ENCODE assay signal across 13 cellular contexts in the genomic region with DNA sequence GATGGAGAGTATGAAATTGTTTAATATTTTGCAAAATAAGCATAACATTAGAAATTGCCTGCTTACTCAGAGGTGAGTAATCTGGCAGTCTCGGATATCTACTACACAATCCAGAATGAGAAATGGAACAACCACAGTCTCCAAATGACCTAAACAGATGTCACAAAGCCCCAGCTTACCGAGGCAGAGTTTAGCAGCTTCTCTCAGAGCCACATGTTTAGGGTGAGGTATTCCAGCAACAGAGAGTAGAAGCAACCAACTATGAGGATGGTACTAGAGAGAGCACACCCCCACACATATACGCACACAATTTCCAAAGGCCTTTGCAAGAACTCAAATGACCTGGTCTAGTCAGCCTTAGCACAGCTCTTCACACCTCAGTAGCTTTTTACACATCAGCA.
DNase-seq lines count a peak whose midpoint lies in the region; ATAC-seq, FAIRE-seq and TF ChIP-seq lines count a peak whose summit lies in the region.
"Had no signal": no experiment of that assay in that cellular context is flagged by ENCODE, and none has a peak within 500 bp of the region (broad histone marks: within the 10 kb centered on the region; RNA-seq: fewer than 3 reads in every experiment).

No MANE protein-coding gene starts in this region.

- no peak for TF ChIP-seq RAD21 in GM12878 (IDR thresholded peaks at IDR 0.05; ENCODE audit: insufficient read depth, low read depth, low read length)

- no peak for TF ChIP-seq EP300 in GM12878 (IDR thresholded peaks at IDR 0.05; ENCODE audit: borderline replicate concordance in 1 of 2, control insufficient read depth in 1 of 2, low read depth in 2 of 2, low read length in 2 of 2)

- H4K20me1 ChIP-seq in GM12878 (ENCODE audit: control insufficient read depth, insufficient read depth): no peaks in the 10 kb centered on the region

- CTCF ChIA-PET in GM12878 (lab: Yijun Ruan, JAX): no interaction called here

- WGBS in GM12878 (ENCODE audit: insufficient coverage, insufficient replicate concordance, low lambda C conversion rate, missing lambda C conversion rate): 31% methylated on average over 3 of the region's 3 CpGs

- SMC1A ChIA-PET in GM12878 (lab: Charles Lee; ENCODE audit: uncharacterized antibody, unreplicated experiment): interaction anchor here (1.0 to 5.0 kb wide), 11 partner anchors 8 to 133 kb away, joined by 3 to 31 read pairs (median 5); no protein-coding TSS in a partner anchor

- H2AFZ ChIP-seq in GM12878 (ENCODE audit: control insufficient read depth, low read depth, low read length): no peak overlapping the region

- no peaks in the 10 kb centered on the region for H3K36me3 ChIP-seq in GM12878 (ENCODE audit: control insufficient read depth in 2 of 2, insufficient read depth in 2 of 2, low read length in 1 of 2)
- no peaks in the 10 kb centered on the region for H3K36me3 ChIP-seq in kidney (ENCODE audit: control insufficient read depth in 1 of 2, insufficient read depth in 2 of 2, low read length in 2 of 2)
- H3K36me3 ChIP-seq: HAP-1 had no signal

- H3K4me1 ChIP-seq in GM12878 (ENCODE audit: control insufficient read depth, insufficient read depth, low read length): no peaks in the 10 kb centered on the region
- no peaks in the 10 kb centered on the region for H3K4me1 ChIP-seq in kidney (ENCODE audit: control insufficient read depth in 1 of 2, insufficient read depth in 1 of 2, low read depth in 1 of 2, low read length in 2 of 2)
- H3K4me1 ChIP-seq: HAP-1 had no signal

- POLR2A ChIA-PET in GM12878 (lab: Charles Lee): interaction anchor here (0.9 kb wide), 1 partner anchor 114 kb away, joined by 3 read pairs; no protein-coding TSS in a partner anchor

- H3K4me2 ChIP-seq in GM12878 (ENCODE audit: control insufficient read depth, insufficient read depth): no peak overlapping the region

- no peaks in the 10 kb centered on the region for H3K79me2 ChIP-seq in GM12878 (ENCODE audit: control insufficient read depth, insufficient read depth, low read length)

- H3K27ac ChIP-seq in GM12878 (ENCODE audit: control insufficient read depth, insufficient read depth) (no peak overlapping the region), kidney (ENCODE audit: low read depth in 2 of 2, low read length in 2 of 2) (no peak overlapping the region)

- TF ChIP-seq CTCF in HFF-Myc (IDR thresholded peaks at IDR 0.05; ENCODE audit: low read depth, low read length, missing control alignments) (no peak), GM12878 (IDR thresholded peaks at IDR 0.05 in 2 of 3, conservative IDR thresholded peaks at IDR 0.05 in 1 of 3; ENCODE audit: control insufficient read depth in 2 of 3, extremely low read depth in 1 of 3, insufficient read depth in 1 of 3, low read depth in 3 of 3, low read length in 3 of 3) (no peak), kidney (IDR thresholded peaks at IDR 0.05; ENCODE audit: borderline replicate concordance, extremely low read depth, insufficient read depth) (no peak)

- no peak for FAIRE-seq in GM12878 (lab: Jason Lieb, UNC)
- no peak for FAIRE-seq in kidney (lab: Jason Lieb, UNC)
- FAIRE-seq: urothelium cell line had no signal

- in situ Hi-C loops in ACHN (cut with HindIII; ENCODE audit: low pct_ligation_motif_present, low pct_unique_long_range_greater_than_20kb, low sequenced_read_pairs) (no loop called here), GM12878 (cut with MboI) (no loop called here)

- DNase-seq in ACHN: peak; percentile 26
- DNase-seq in HFF-Myc (ENCODE audit: extremely low read depth, low read depth): peak; percentile 62
- DNase-seq in GM12878 (ENCODE audit: low read depth, low spot score): no peak
- peak; percentile 88 for DNase-seq in iris pigment epithelial cell (ENCODE audit: low read depth)
- DNase-seq in kidney: no peak
- DNase-seq in activated CD8-positive, alpha-beta memory T cell treated with anti-CD3 and anti-CD28 coated beads for 24 hours: no peak
- DNase-seq: activated T-cell treated with anti-CD3 and anti-CD28 coated beads, Interleukin-2, amount 50 U/mL, for 4 hours; DMS79 treated with DMSO at 0.1 percent for 48 hours; stimulated activated CD4-positive, alpha-beta T cell treated with anti-CD3 and anti-CD28 coated beads, Interleukin-1b, Interleukin-23, amount 100 ng/mL, for 48 hours had no signal

- H3K27me3 ChIP-seq in GM12878 (replicated peaks in 1 of 2; ENCODE audit: control insufficient read depth in 2 of 2, insufficient read depth in 2 of 2, low read length in 1 of 2): no peaks in the 10 kb centered on the region

- H3K9ac ChIP-seq in GM12878 (ENCODE audit: control insufficient read depth, insufficient read depth, low read length): no peak overlapping the region
- no peak overlapping the region for H3K9ac ChIP-seq in kidney (ENCODE audit: low read length in 2 of 2)

- ATAC-seq in GM12878 (peak; percentile 67), GM21737 (IDR thresholded peaks at IDR 0.05; ENCODE audit: unreplicated experiment) (no peak), HG02884 (IDR thresholded peaks at IDR 0.05; ENCODE audit: unreplicated experiment) (no peak)
- ATAC-seq: activated T-cell treated with anti-CD3 and anti-CD28 coated beads, Interleukin-2, amount 50 U/mL, for 4 hours had no signal

- no TSS peak for BruUV-seq in GM12878 (replicated peaks; lab: Mats Ljungman, UMichigan)

- intact Hi-C loops in GM12878 (cut with micrococcal nuclease; ENCODE audit: unreplicated experiment) (no loop called here), kidney (cut with DNase I) (no loop called here)

- no peak for TF ChIP-seq POLR2A in GM12878 (IDR thresholded peaks at IDR 0.05; ENCODE audit: low read depth, low read length)

- no peaks in the 10 kb centered on the region; the same call in 2 of the 3 replicates for H3K9me3 ChIP-seq in GM12878 (replicated peaks; ENCODE audit: control insufficient read depth, insufficient read depth, low read length)
- H3K9me3 ChIP-seq in kidney (ENCODE audit: control insufficient read depth in 1 of 2, low read length in 2 of 2): no peaks in the 10 kb centered on the region
- H3K9me3 ChIP-seq: HAP-1 had no signal

- RAD21 ChIA-PET in GM12878 (lab: Charles Lee; ENCODE audit: unreplicated experiment): interaction anchor here (1.6 to 2.8 kb wide), 4 partner anchors 12 to 137 kb away, joined by 3 to 8 read pairs (median 6); no protein-coding TSS in a partner anchor

- H3K4me3 ChIP-seq in HFF-Myc (replicated peaks; ENCODE audit: low read depth, low read length) (no peak overlapping the region), GM12878 (no peak overlapping the region), kidney (ENCODE audit: low read length in 2 of 2) (no peak overlapping the region)
- H3K4me3 ChIP-seq: HAP-1 had no signal

TF ChIP-seq in GM12878, 131 proteins besides CTCF, POLR2A, EP300 and RAD21:
- TF ChIP-seq, protein P1, sequence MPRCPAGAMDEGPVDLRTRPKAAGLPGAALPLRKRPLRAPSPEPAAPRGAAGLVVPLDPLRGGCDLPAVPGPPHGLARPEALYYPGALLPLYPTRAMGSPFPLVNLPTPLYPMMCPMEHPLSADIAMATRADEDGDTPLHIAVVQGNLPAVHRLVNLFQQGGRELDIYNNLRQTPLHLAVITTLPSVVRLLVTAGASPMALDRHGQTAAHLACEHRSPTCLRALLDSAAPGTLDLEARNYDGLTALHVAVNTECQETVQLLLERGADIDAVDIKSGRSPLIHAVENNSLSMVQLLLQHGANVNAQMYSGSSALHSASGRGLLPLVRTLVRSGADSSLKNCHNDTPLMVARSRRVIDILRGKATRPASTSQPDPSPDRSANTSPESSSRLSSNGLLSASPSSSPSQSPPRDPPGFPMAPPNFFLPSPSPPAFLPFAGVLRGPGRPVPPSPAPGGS (IDR thresholded peaks at IDR 0.05; ENCODE audit: borderline replicate concordance, insufficient read depth, low read depth, low read length, poor library complexity, severe bottlenecking): peak; percentile 59
- TF ChIP-seq CBFB (IDR thresholded peaks at IDR 0.05; ENCODE audit: low read depth): no peak

Comparison
In these comparisons a context has a peak if more than half of its experiments do, and no peak if none do; other contexts are left out.
1. DNase-seq: peak in ACHN (single experiment), HFF-Myc (single experiment) and iris pigment epithelial cell (single experiment); none in GM12878 (single experiment), kidney (single experiment) and activated CD8-positive, alpha-beta memory T cell treated with anti-CD3 and anti-CD28 coated beads for 24 hours (single experiment).